Comparison of ENCODE assay signal across 8 cellular contexts in genomic region chr7:100691676-100692577, GRCh38. TPM values are rescaled to one million over a fixed set of nuclear protein-coding genes. Genes with fewer than 3 reads are reported as not detected.
A peak's percentile ranks its signal among the peaks of the same experiment; 100 is the strongest.
DNase-seq lines count a peak whose midpoint lies in the region; ATAC-seq and TF ChIP-seq lines count a peak whose summit lies in the region.

No MANE protein-coding gene starts in this region.

- POLR2A ChIA-PET in CD8-positive, alpha-beta memory T cell (lab: Charles Lee) = interaction anchor here (0.6 to 2.8 kb wide), 9 partner anchors 14 to 264 kb away, joined by 3 to 16 read pairs (median 3); partner anchors contain the start of genes FBXO24, MOSPD3, POP7 and ZCWPW1
- POLR2A ChIA-PET in HCT116 (lab: Charles Lee) = interaction anchor here (1.7 kb wide), 1 partner anchor 13 kb away, joined by 4 read pairs; the partner anchor contains the start of gene POP7

- peak; percentile 87 for TF ChIP-seq RAD21 in HCT116 (IDR thresholded peaks at IDR 0.05; ENCODE audit: low read depth)

- peaks cover 36 to 49% (median 39%) of the 10 kb centered on the region in 3 donors for H3K4me1 Mint-ChIP-seq in CD8-positive, alpha-beta memory T cell

- H3K27me3 Mint-ChIP-seq in CD8-positive, alpha-beta memory T cell = no peaks in the 10 kb centered on the region

- peaks cover 64% of the 10 kb centered on the region for H3K79me2 ChIP-seq in HCT116 (ENCODE audit: insufficient read depth, low read length)

- no peaks in the 10 kb centered on the region for H3K9me2 ChIP-seq in HCT116 (ENCODE audit: insufficient read depth)

- WGBS in right lobe of liver (ENCODE audit: insufficient coverage, low coverage, low lambda C conversion rate, missing lambda C conversion rate) = 29% methylated on average over 24 of the region's 28 CpGs

- peaks cover 0 to 36% (median 0%) of the 10 kb centered on the region in 3 donors for H3K36me3 Mint-ChIP-seq in CD8-positive, alpha-beta memory T cell

- peak overlapping the region; percentile 81 for H3K4me3 ChIP-seq in CD8-positive, alpha-beta memory T cell (ENCODE audit: low read length)
- H3K4me3 ChIP-seq in HCT116 (replicated peaks in 1 of 2; ENCODE audit: low read depth in 1 of 2, low read length in 2 of 2) (peak overlapping the region; percentile 87 to 89), right lobe of liver (no peak overlapping the region)

- peak; percentile 69 to 85 (median 71) for DNase-seq in CD8-positive, alpha-beta memory T cell
- DNase-seq in HCT116 (ENCODE audit: low read depth, low spot score) = no peak
- DNase-seq in NCI-H510A treated with DMSO at 0.1 percent for 48 hours (lab: John Stamatoyannopoulos, UW) = peak; percentile 62
- peak; percentile 78 to 79 for DNase-seq in activated CD4-positive, alpha-beta T cell treated with anti-CD3 and anti-CD28 coated beads, Interleukin-2, amount 50 U/mL, for 4 hours
- peak; percentile 85 for DNase-seq in dermis blood vessel endothelial cell
- DNase-seq in right lobe of liver = peak; percentile 81 to 83 (median 82)
- peak; percentile 85 for DNase-seq in stimulated activated CD4-positive, alpha-beta T cell treated with anti-CD3 and anti-CD28 coated beads, Interleukin-4, amount 100 ng/mL, for 24 hours

- CTCF ChIA-PET in CD8-positive, alpha-beta memory T cell (lab: Charles Lee) = interaction anchor here (0.6 to 9.0 kb wide), 34 partner anchors 12 to 528 kb away, joined by 3 to 120 read pairs (median 4); partner anchors contain the start of genes FBXO24, GNB2, LRCH4 and MOSPD3
- CTCF ChIA-PET in HCT116 (lab: Charles Lee) = interaction anchor here (1.3 to 5.1 kb wide), 6 partner anchors 11 to 62 kb away, joined by 3 to 25 read pairs (median 6); partner anchors contain the start of gene POP7

- H3K4me2 ChIP-seq in HCT116 (ENCODE audit: low read length) = peak overlapping the region; percentile 74

- TF ChIP-seq POLR2A in HCT116 (IDR thresholded peaks at IDR 0.05; ENCODE audit: borderline replicate concordance, extremely low read depth, insufficient read depth, insufficient read length) (no peak), right lobe of liver (IDR thresholded peaks at IDR 0.05) (no peak)

- no peaks in the 10 kb centered on the region for H3K9me3 Mint-ChIP-seq in CD8-positive, alpha-beta memory T cell

- peaks cover 26% of the 10 kb centered on the region for H3K4me1 ChIP-seq in CD8-positive, alpha-beta memory T cell (ENCODE audit: insufficient read depth, low read length)
- H3K4me1 ChIP-seq in HCT116 (ENCODE audit: control insufficient read depth in 1 of 2, insufficient read depth in 2 of 2, low read length in 2 of 2) (peaks cover 18 to 33% of the 10 kb centered on the region in 2 experiments; a peak in 3 of 4 replicates), right lobe of liver (peaks cover 2 to 19% (median 10%) of the 10 kb centered on the region in 4 donors)

- RAD21 ChIA-PET in HCT116 (lab: Charles Lee; ENCODE audit: low non-redundant PET in 1 of 2, low total read pairs in 2 of 2, uncharacterized antibody in 2 of 2, unreplicated experiment in 2 of 2) = no interaction called here

- no peak overlapping the region for H2AFZ ChIP-seq in HCT116 (ENCODE audit: low read depth, low read length, poor library complexity, severe bottlenecking)

- H3K9me3 ChIP-seq in CD8-positive, alpha-beta memory T cell (ENCODE audit: low read length) = no peaks in the 10 kb centered on the region
- H3K9me3 ChIP-seq in HCT116 (ENCODE audit: control insufficient read depth in 1 of 2, insufficient read depth in 1 of 2, low read depth in 1 of 2, low read length in 2 of 2) (no peaks in the 10 kb centered on the region), right lobe of liver (no peaks in the 10 kb centered on the region)

- TF ChIP-seq CTCF in HCT116 (IDR thresholded peaks at IDR 0.05 in 2 of 3, conservative IDR thresholded peaks at IDR 0.05 in 1 of 3; ENCODE audit: borderline replicate concordance in 1 of 3, insufficient read depth in 1 of 3, low read depth in 2 of 3, low read length in 2 of 3) (peak; percentile 89 to 94 (median 91)), right lobe of liver (IDR thresholded peaks at IDR 0.05) (peak; percentile 85 to 91 (median 90))

- H3K9ac ChIP-seq in HCT116 (ENCODE audit: low read length) = peak overlapping the region; percentile 92

- peak overlapping the region; percentile 88 to 97 (median 94) for H3K4me3 Mint-ChIP-seq in CD8-positive, alpha-beta memory T cell

- peak overlapping the region; percentile 15 to 95 (median 86) for H3K27ac Mint-ChIP-seq in CD8-positive, alpha-beta memory T cell

- peaks cover 11% of the 10 kb centered on the region for H3K36me3 ChIP-seq in CD8-positive, alpha-beta memory T cell (ENCODE audit: insufficient read depth, low read length)
- H3K36me3 ChIP-seq in HCT116 (ENCODE audit: control insufficient read depth in 1 of 2, insufficient read depth in 2 of 2, low read length in 2 of 2) = peaks cover 16 to 20% of the 10 kb centered on the region in 2 experiments; a peak in 3 of 4 replicates
- H3K36me3 ChIP-seq in right lobe of liver = peaks cover 0 to 21% (median 7%) of the 10 kb centered on the region in 4 donors

- ATAC-seq in HCT116 (peak; percentile 80), right lobe of liver (peak; percentile 80 to 86 (median 84)), GM18519 (IDR thresholded peaks at IDR 0.05; ENCODE audit: low FRiP score, unreplicated experiment) (no peak)

- H3K27me3 ChIP-seq in CD8-positive, alpha-beta memory T cell (ENCODE audit: insufficient read depth, low read length, poor library complexity, severe bottlenecking) = no peaks in the 10 kb centered on the region
- H3K27me3 ChIP-seq in HCT116 (ENCODE audit: insufficient read depth, low read length) (no peaks in the 10 kb centered on the region), right lobe of liver (no peaks in the 10 kb centered on the region)

- TSS peak; percentile 64 for BruUV-seq in HCT116 (replicated peaks; lab: Mats Ljungman, UMichigan)

- H3K27ac ChIP-seq in CD8-positive, alpha-beta memory T cell (ENCODE audit: low read depth, low read length) = no peak overlapping the region
- peak overlapping the region; percentile 47 for H3K27ac ChIP-seq in HCT116 (ENCODE audit: low read depth, low read length)
- H3K27ac ChIP-seq in right lobe of liver = no peak overlapping the region

- intact Hi-C loops in HCT116 (cut with micrococcal nuclease) (loop anchor here (2.0 to 5.0 kb wide), 2 partner anchors 60 to 223 kb away; no protein-coding TSS in a partner anchor), right lobe of liver (cut with DNase I) (loop anchor here (5.0 to 10.0 kb wide), 2 partner anchors 120 to 127 kb away; partner anchors contain the start of gene SAP25 (in 1 of the 2))

- no peaks in the 10 kb centered on the region for H4K20me1 ChIP-seq in HCT116 (ENCODE audit: insufficient read depth)

TF ChIP-seq in HCT116, 20 proteins besides CTCF, POLR2A, EP300 and RAD21:
- TF ChIP-seq EZH2 (IDR thresholded peaks at IDR 0.05) (no peak), POLR2AphosphoS5 (IDR thresholded peaks at IDR 0.05; ENCODE audit: low read depth, low read length) (0 out of 2 replicates have a peak, but pooled peaks have one; percentile 24), YY1 (IDR thresholded peaks at IDR 0.05; ENCODE audit: extremely low read depth, insufficient replicate concordance, low read depth, low read length) (peak; percentile 24)

RNA-seq across cellular contexts. Expression of gene GIGYF1, which starts 2.1 kb away (rescaled TPM):
- 10 to 100 TPM; 51.4 to 54.7 TPM for total RNA-seq in CD8-positive, alpha-beta memory T cell
- 3.2 TPM for polyA plus RNA-seq in CD8-positive, alpha-beta memory T cell
- total RNA-seq in HCT116 (2021; ENCODE audit: unreplicated experiment) (59.7 TPM), dermis blood vessel endothelial cell (18.0 and 20.8 TPM in 2 replicates), right lobe of liver (10 to 100 TPM in 4 of 6 experiments, 1 to 10 TPM in 2; 6.6 to 25.1 (median 15.5) TPM)
- 24.5 and 26.8 TPM in 2 replicates for polyA plus RNA-seq in HCT116 (2012)

RNA-seq across cellular contexts. Expression of gene POP7, which starts 14.0 kb away (rescaled TPM):
- total RNA-seq in CD8-positive, alpha-beta memory T cell = 10 to 100 TPM; 79.7 to 83.3 TPM
- 51.7 TPM for polyA plus RNA-seq in CD8-positive, alpha-beta memory T cell
- 67.5 TPM for total RNA-seq in HCT116 (2021; ENCODE audit: unreplicated experiment)
- polyA plus RNA-seq in HCT116 (2012) = 61.4 and 77.5 TPM in 2 replicates
- 28.1 and 34.2 TPM in 2 replicates for total RNA-seq in dermis blood vessel endothelial cell
- total RNA-seq in right lobe of liver = 10 to 100 TPM; 13.0 to 52.2 (median 29.2) TPM

RNA-seq across cellular contexts. Expression of gene GNB2, which starts 18.4 kb away (rescaled TPM):
- 100 to 1,000 TPM; 253 to 262 TPM for total RNA-seq in CD8-positive, alpha-beta memory T cell
- polyA plus RNA-seq in CD8-positive, alpha-beta memory T cell = 62.9 TPM
- total RNA-seq in HCT116 (2021; ENCODE audit: unreplicated experiment) = 246 TPM
- polyA plus RNA-seq in HCT116 (2012) = 302 and 394 TPM in 2 replicates
- total RNA-seq in dermis blood vessel endothelial cell = 85.4 and 154 TPM in 2 replicates
- 100 to 1,000 TPM in 3 of 6 experiments, 10 to 100 TPM in 3; 75.6 to 133 (median 106) TPM for total RNA-seq in right lobe of liver

RNA-seq across cellular contexts. Expression of gene EPO, which starts 28.3 kb away (rescaled TPM):
- under 1 TPM in 1 of 2 experiments, not detected in 1; 0.22 TPM for total RNA-seq in CD8-positive, alpha-beta memory T cell
- not detected for polyA plus RNA-seq in CD8-positive, alpha-beta memory T cell
- total RNA-seq in HCT116 (2021; ENCODE audit: unreplicated experiment) (0.30 TPM), dermis blood vessel endothelial cell (not detected in 2 replicates), right lobe of liver (10 to 100 TPM in 3 of 6 experiments, 1 to 10 TPM in 1, under 1 TPM in 2; 0.20 to 84.5 (median 12.7) TPM)
- 0.05 and 0.10 TPM in 2 replicates for polyA plus RNA-seq in HCT116 (2012)

RNA-seq across cellular contexts. Expression of gene ACTL6B, which starts 35.7 kb away (rescaled TPM):
- total RNA-seq in CD8-positive, alpha-beta memory T cell = not detected
- polyA plus RNA-seq in CD8-positive, alpha-beta memory T cell = not detected
- total RNA-seq in HCT116 (2021; ENCODE audit: unreplicated experiment) (not detected), dermis blood vessel endothelial cell (not detected in 2 replicates), right lobe of liver (not detected)
- not detected in 2 replicates for polyA plus RNA-seq in HCT116 (2012)

Comparison
In these comparisons a context has a peak if more than half of its experiments do, and no peak if none do; other contexts are left out.
1. H3K4me3 ChIP-seq: peak in CD8-positive, alpha-beta memory T cell (single experiment) and HCT116 (2 of 2); none in right lobe of liver (0 of 3).